In the genomic region with DNA sequence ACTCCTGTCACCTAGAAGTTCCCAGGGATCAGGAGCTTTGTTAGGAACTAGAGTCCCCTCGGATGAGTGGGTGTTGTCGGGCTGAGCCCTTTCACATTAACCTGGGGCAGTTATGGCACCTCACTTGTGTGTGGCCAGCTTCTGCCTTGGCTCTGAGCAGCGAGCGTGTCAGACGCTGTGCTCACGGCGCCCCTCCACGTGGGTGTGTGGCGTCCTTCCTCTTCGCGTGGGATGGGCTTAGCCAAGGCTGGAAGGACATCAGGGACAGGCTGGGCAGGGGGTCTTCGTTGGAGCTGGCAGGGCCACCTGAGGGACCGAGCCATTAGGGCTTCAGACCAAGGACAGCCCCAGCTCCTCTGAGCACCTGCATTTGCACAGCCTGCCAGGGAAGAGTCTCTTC, we compare ENCODE assay signal across 15 cellular contexts. TPM values are rescaled to one million over a fixed set of nuclear protein-coding genes. Genes with fewer than 3 reads are reported as not detected.
DNase-seq lines count a peak whose midpoint lies in the region; ATAC-seq, FAIRE-seq and TF ChIP-seq lines count a peak whose summit lies in the region.
"Had no signal": no experiment of that assay in that cellular context is flagged by ENCODE, and none has a peak within 500 bp of the region (broad histone marks: within the 10 kb centered on the region; RNA-seq: fewer than 3 reads in every experiment).

No MANE protein-coding gene starts in this region.

- H3K79me2 ChIP-seq in HepG2 (ENCODE audit: insufficient read depth, low read length) = peaks cover 44% of the 10 kb centered on the region
- peaks cover 87% of the 10 kb centered on the region for H3K79me2 ChIP-seq in osteoblast (ENCODE audit: insufficient read depth, low read length)

- in situ Hi-C loops in HepG2 (cut with HindIII; ENCODE audit: extremely low pct_ligation_motif_present, low pct_unique_long_range_greater_than_20kb) = no loop called here

- no peak for TF ChIP-seq POLR2A in HepG2 (IDR thresholded peaks at IDR 0.05; ENCODE audit: insufficient read depth in 1 of 2, low read depth in 2 of 2, low read length in 2 of 2)
- no peak for TF ChIP-seq POLR2A in right lobe of liver (IDR thresholded peaks at IDR 0.05)
- TF ChIP-seq POLR2A in esophagus muscularis mucosa (IDR thresholded peaks at IDR 0.05; ENCODE audit: low read depth) = no peak
- TF ChIP-seq POLR2A in uterus (IDR thresholded peaks at IDR 0.05) = no peak

- H3K4me2 ChIP-seq in HepG2 (ENCODE audit: low read depth, low read length) (no peak overlapping the region), osteoblast (ENCODE audit: insufficient read depth, low read length) (no peak overlapping the region)

- H3K4me1 ChIP-seq in HepG2 (ENCODE audit: insufficient read depth, low read length) = no peaks in the 10 kb centered on the region
- H3K4me1 ChIP-seq in right lobe of liver = no peaks in the 10 kb centered on the region
- H3K4me1 ChIP-seq in esophagus muscularis mucosa = peaks cover 57 to 85% (median 63%) of the 10 kb centered on the region in 4 donors
- peaks cover 40% of the 10 kb centered on the region for H3K4me1 ChIP-seq in osteoblast (ENCODE audit: insufficient read depth, low read length)
- H3K4me1 ChIP-seq in uterus = peaks cover 13 to 17% of the 10 kb centered on the region in 2 donors
- H3K4me1 ChIP-seq: colonic mucosa had no signal

- H3K27ac ChIP-seq in HepG2 (ENCODE audit: extremely low read length, insufficient read depth, low read length) (no peak overlapping the region), right lobe of liver (no peak overlapping the region), esophagus muscularis mucosa (replicated peaks in 1 of 4) (peak overlapping the region; percentile 82 to 90 (median 87)), osteoblast (ENCODE audit: low read depth, low read length) (peak overlapping the region; percentile 88), uterus (peak overlapping the region; percentile 77 to 89)

- no peak overlapping the region for H3K9ac ChIP-seq in HepG2 (ENCODE audit: insufficient read depth, low read depth, low read length)

- H3K4me3 ChIP-seq in HepG2 (replicated peaks in 1 of 3; ENCODE audit: insufficient read depth in 1 of 3, low read depth in 2 of 3, low read length in 3 of 3) (no peak overlapping the region), right lobe of liver (no peak overlapping the region), esophagus muscularis mucosa (no peak overlapping the region), osteoblast (ENCODE audit: insufficient read depth, low read length) (no peak overlapping the region), uterus (no peak overlapping the region)
- H3K4me3 ChIP-seq: colonic mucosa, K562 had no signal

- DNase-seq in HepG2 (ENCODE audit: low spot score) = no peak
- DNase-seq in right lobe of liver = no peak
- DNase-seq in esophagus muscularis mucosa (ENCODE audit: extremely low spot score) = no peak
- no peak for DNase-seq in osteoblast (ENCODE audit: insufficient read length, low spot score, missing footprints)
- no peak for DNase-seq in uterus
- no peak for DNase-seq in NCI-H1436 treated with DMSO at 0.1 percent for 48 hours (lab: John Stamatoyannopoulos, UW)
- DNase-seq in NCI-H748 treated with DMSO at 0.1 percent for 48 hours (lab: John Stamatoyannopoulos, UW) = no peak
- DNase-seq in KG1 (lab: John Stamatoyannopoulos, UW) = no peak
- DNase-seq: colonic mucosa, islet precursor cell, NCI-H1417 treated with DMSO at 0.1 percent for 48 hours, NCI-H446, small intestine had no signal

- POLR2A ChIA-PET in HepG2 (lab: Yijun Ruan, JAX) = no interaction called here

- intact Hi-C loops in HepG2 (cut with micrococcal nuclease; ENCODE audit: unreplicated experiment) (no loop called here), right lobe of liver (cut with DNase I) (no loop called here), esophagus muscularis mucosa (cut with DNase I) (no loop called here), uterus (cut with DNase I; ENCODE audit: low total_unique reads) (no loop called here)

- BruUV-seq in HepG2 (replicated peaks; lab: Mats Ljungman, UMichigan) = no TSS peak

- H3K36me3 ChIP-seq in HepG2 (replicated peaks in 1 of 2; ENCODE audit: control insufficient read depth in 1 of 2, insufficient read depth in 2 of 2, low read length in 2 of 2) = peaks cover 54 to 79% of the 10 kb centered on the region in 2 experiments; a peak in 4 of 5 replicates
- peaks cover 0 to 19% (median 9%) of the 10 kb centered on the region in 4 donors for H3K36me3 ChIP-seq in right lobe of liver
- peaks cover 11 to 63% (median 47%) of the 10 kb centered on the region in 4 donors for H3K36me3 ChIP-seq in esophagus muscularis mucosa
- H3K36me3 ChIP-seq in osteoblast (ENCODE audit: insufficient read depth, low read length) = peaks cover 49% of the 10 kb centered on the region
- no peaks in the 10 kb centered on the region for H3K36me3 ChIP-seq in uterus

- ATAC-seq in HepG2 (no peak), right lobe of liver (no peak)

- no peak for FAIRE-seq in HepG2 (lab: Jason Lieb, UNC)
- FAIRE-seq: K562, small intestine, urothelium cell line had no signal

- TF ChIP-seq EP300 in HepG2 (IDR thresholded peaks at IDR 0.05; ENCODE audit: low read depth in 2 of 2, low read length in 2 of 2) (no peak), HepG2 (CRISPR knock-in tag; IDR thresholded peaks at IDR 0.05; ENCODE audit: borderline replicate concordance) (no peak), esophagus muscularis mucosa (IDR thresholded peaks at IDR 0.05) (no peak)

- H2AFZ ChIP-seq in HepG2 (ENCODE audit: low read length) (no peak overlapping the region), osteoblast (ENCODE audit: low read length) (no peak overlapping the region)

- peaks cover 23% of the 10 kb centered on the region; the same call in 1 of the 2 replicates for H4K20me1 ChIP-seq in HepG2 (ENCODE audit: insufficient read depth, low read length)
- H4K20me1 ChIP-seq in osteoblast (ENCODE audit: insufficient read depth, low read length) = peaks cover 55% of the 10 kb centered on the region

- TF ChIP-seq CTCF in HepG2 (CRISPR knock-in tag; IDR thresholded peaks at IDR 0.05) = no peak
- TF ChIP-seq CTCF in right lobe of liver (IDR thresholded peaks at IDR 0.05) = no peak
- TF ChIP-seq CTCF in esophagus muscularis mucosa (IDR thresholded peaks at IDR 0.05) = no peak
- TF ChIP-seq CTCF in osteoblast (IDR thresholded peaks at IDR 0.05; ENCODE audit: extremely low read depth, low read depth, low read length) = no peak
- no peak for TF ChIP-seq CTCF in uterus (IDR thresholded peaks at IDR 0.05)

- CTCF ChIA-PET in HepG2 (lab: Yijun Ruan, JAX; ENCODE audit: low intra/inter-chr PET ratio, low total read pairs) = no interaction called here

- H3K9me3 ChIP-seq in HepG2 (ENCODE audit: low read length) = no peaks in the 10 kb centered on the region
- H3K9me3 ChIP-seq in right lobe of liver = no peaks in the 10 kb centered on the region
- H3K9me3 ChIP-seq in esophagus muscularis mucosa = no peaks in the 10 kb centered on the region
- H3K9me3 ChIP-seq in osteoblast (ENCODE audit: low read depth, low read length) = no peaks in the 10 kb centered on the region
- no peaks in the 10 kb centered on the region for H3K9me3 ChIP-seq in uterus
- H3K9me3 ChIP-seq: colonic mucosa had no signal

- no peak for TF ChIP-seq RAD21 in HepG2 (CRISPR knock-in tag; IDR thresholded peaks at IDR 0.05)

- H3K27me3 ChIP-seq in HepG2 (ENCODE audit: control insufficient read depth in 1 of 2, insufficient read depth in 2 of 2, low read length in 2 of 2) (no peaks in the 10 kb centered on the region; a peak in 1 of 5 replicates), right lobe of liver (no peaks in the 10 kb centered on the region), esophagus muscularis mucosa (no peaks in the 10 kb centered on the region), osteoblast (ENCODE audit: insufficient read depth, low read length) (no peaks in the 10 kb centered on the region), uterus (no peaks in the 10 kb centered on the region)
- H3K27me3 ChIP-seq: colonic mucosa had no signal

- WGBS in HepG2 (ENCODE audit: low lambda C conversion rate) = 100% methylated on average over 11 of the region's 13 CpGs
- WGBS in right lobe of liver (ENCODE audit: insufficient coverage, low coverage, low lambda C conversion rate, missing lambda C conversion rate) = no CpG with 5 or more reads among the region's 13 CpGs
- WGBS in esophagus muscularis mucosa = 76% methylated on average over 13 of the region's 13 CpGs

RNA-seq across cellular contexts. Expression of gene DOT1L, which starts 23.4 kb away (rescaled TPM):
- total RNA-seq in HepG2 (2016; rRNA removed; fragmentation: Illumina TruSeq; extraction: Trizol) (7.5 and 9.7 TPM in 2 replicates), right lobe of liver (10 to 100 TPM; 10.3 to 23.5 (median 14.9) TPM), esophagus muscularis mucosa (10 to 100 TPM; 10.8 to 13.2 (median 12.0) TPM), osteoblast (6.9 and 7.1 TPM in 2 replicates), uterus (10 to 100 TPM in 2 of 4 donors, 1 to 10 TPM in 2; 3.2 to 45.3 (median 10.0) TPM)
- total RNA-seq in HepG2 (2016; cell fraction: cytosol; rRNA removed; fragmentation: Illumina TruSeq; extraction: Trizol; ENCODE audit: low read depth) = 20.6 and 20.7 TPM in 2 replicates
- 6.4 and 8.2 TPM in 2 replicates for total RNA-seq in HepG2 (2016; cell fraction: insoluble cytoplasmic fraction; rRNA removed; fragmentation: Illumina TruSeq; extraction: Trizol)
- 12.0 and 15.8 TPM in 2 replicates for total RNA-seq in HepG2 (2016; cell fraction: membrane; rRNA removed; fragmentation: Illumina TruSeq; extraction: Trizol)
- 12.3 and 14.9 TPM in 2 replicates for total RNA-seq in HepG2 (2016; cell fraction: nucleus; rRNA removed; fragmentation: Illumina TruSeq; extraction: Trizol)
- polyA plus RNA-seq in HepG2 (2011; rRNA removed) = 14.6 and 17.9 TPM in 2 replicates
- 6.1 and 9.5 TPM in 2 replicates for polyA plus RNA-seq in HepG2 (2011; cell fraction: cytosol; rRNA removed)
- polyA plus RNA-seq in HepG2 (2011; cell fraction: nucleus; rRNA removed) = 138 and 210 TPM in 2 replicates
- 22.3 and 23.3 TPM in 2 replicates for polyA plus RNA-seq in HepG2 (2012)
- 2.5 and 3.3 TPM in 2 replicates for polyA plus RNA-seq in HepG2 (2016; cell fraction: cytosol; fragmentation: Illumina TruSeq; extraction: Trizol; ENCODE audit: low read depth)
- polyA plus RNA-seq in HepG2 (2016; cell fraction: insoluble cytoplasmic fraction; fragmentation: Illumina TruSeq; extraction: Trizol; ENCODE audit: low read depth) = 10.5 and 15.3 TPM in 2 replicates
- 7.1 TPM in 2 replicates for polyA plus RNA-seq in HepG2 (2016; cell fraction: membrane; fragmentation: Illumina TruSeq; extraction: Trizol; ENCODE audit: low read depth)
- 76.0 and 84.3 TPM in 2 replicates for polyA plus RNA-seq in HepG2 (2016; cell fraction: nucleus; fragmentation: Illumina TruSeq; extraction: Trizol; ENCODE audit: insufficient read depth, low read depth)
- polyA minus RNA-seq in HepG2 (2011; rRNA and poly(A)+ RNA removed; ENCODE audit: low replicate concordance) = 36.8 and 45.6 TPM in 2 replicates
- polyA minus RNA-seq in HepG2 (2011; cell fraction: cytosol; rRNA and poly(A)+ RNA removed) = 21.6 and 26.0 TPM in 2 replicates
- polyA minus RNA-seq in HepG2 (2011; cell fraction: nucleus; rRNA and poly(A)+ RNA removed) = 30.1 and 31.9 TPM in 2 replicates

RNA-seq across cellular contexts. Expression of gene AP3D1, which starts 35.8 kb away (rescaled TPM):
- total RNA-seq in HepG2 (2016; rRNA removed; fragmentation: Illumina TruSeq; extraction: Trizol) = 73.5 and 82.6 TPM in 2 replicates
- total RNA-seq in HepG2 (2016; cell fraction: cytosol; rRNA removed; fragmentation: Illumina TruSeq; extraction: Trizol; ENCODE audit: low read depth) = 30.1 and 33.5 TPM in 2 replicates
- 55.4 and 84.4 TPM in 2 replicates for total RNA-seq in HepG2 (2016; cell fraction: insoluble cytoplasmic fraction; rRNA removed; fragmentation: Illumina TruSeq; extraction: Trizol)
- 61.4 and 65.9 TPM in 2 replicates for total RNA-seq in HepG2 (2016; cell fraction: membrane; rRNA removed; fragmentation: Illumina TruSeq; extraction: Trizol)
- 44.7 and 54.3 TPM in 2 replicates for total RNA-seq in HepG2 (2016; cell fraction: nucleus; rRNA removed; fragmentation: Illumina TruSeq; extraction: Trizol)
- polyA plus RNA-seq in HepG2 (2011; rRNA removed) = 68.0 and 78.6 TPM in 2 replicates
- polyA plus RNA-seq in HepG2 (2011; cell fraction: cytosol; rRNA removed) = 50.1 and 66.2 TPM in 2 replicates
- polyA plus RNA-seq in HepG2 (2011; cell fraction: nucleus; rRNA removed) = 236 and 270 TPM in 2 replicates
- polyA plus RNA-seq in HepG2 (2012) = 61.5 and 82.7 TPM in 2 replicates
- polyA plus RNA-seq in HepG2 (2016; cell fraction: cytosol; fragmentation: Illumina TruSeq; extraction: Trizol; ENCODE audit: low read depth) = 11.6 and 13.9 TPM in 2 replicates
- 71.2 and 87.4 TPM in 2 replicates for polyA plus RNA-seq in HepG2 (2016; cell fraction: insoluble cytoplasmic fraction; fragmentation: Illumina TruSeq; extraction: Trizol; ENCODE audit: low read depth)
- polyA plus RNA-seq in HepG2 (2016; cell fraction: membrane; fragmentation: Illumina TruSeq; extraction: Trizol; ENCODE audit: low read depth) = 38.5 and 41.5 TPM in 2 replicates
- polyA plus RNA-seq in HepG2 (2016; cell fraction: nucleus; fragmentation: Illumina TruSeq; extraction: Trizol; ENCODE audit: insufficient read depth, low read depth) = 139 and 143 TPM in 2 replicates
- polyA minus RNA-seq in HepG2 (2011; rRNA and poly(A)+ RNA removed; ENCODE audit: low replicate concordance) = 72.3 and 142 TPM in 2 replicates
- 54.0 and 70.6 TPM in 2 replicates for polyA minus RNA-seq in HepG2 (2011; cell fraction: cytosol; rRNA and poly(A)+ RNA removed)
- 44.3 and 51.8 TPM in 2 replicates for polyA minus RNA-seq in HepG2 (2011; cell fraction: nucleus; rRNA and poly(A)+ RNA removed)
- total RNA-seq in right lobe of liver = 10 to 100 TPM; 55.5 to 99.0 (median 65.5) TPM
- total RNA-seq in esophagus muscularis mucosa = 100 to 1,000 TPM in 2 of 4 donors, 10 to 100 TPM in 2; 76.0 to 156 (median 93.7) TPM
- total RNA-seq in osteoblast = 119 and 121 TPM in 2 replicates
- total RNA-seq in uterus = 10 to 100 TPM; 33.8 to 97.5 (median 49.8) TPM

RNA-seq across cellular contexts. Expression of gene PLEKHJ1, which starts 49.0 kb away (rescaled TPM):
- total RNA-seq in HepG2 (2016; rRNA removed; fragmentation: Illumina TruSeq; extraction: Trizol) = 108 and 130 TPM in 2 replicates
- total RNA-seq in HepG2 (2016; cell fraction: cytosol; rRNA removed; fragmentation: Illumina TruSeq; extraction: Trizol; ENCODE audit: low read depth) = 129 and 146 TPM in 2 replicates
- 99.2 and 143 TPM in 2 replicates for total RNA-seq in HepG2 (2016; cell fraction: insoluble cytoplasmic fraction; rRNA removed; fragmentation: Illumina TruSeq; extraction: Trizol)
- total RNA-seq in HepG2 (2016; cell fraction: membrane; rRNA removed; fragmentation: Illumina TruSeq; extraction: Trizol) = 198 and 217 TPM in 2 replicates
- 72.7 and 85.2 TPM in 2 replicates for total RNA-seq in HepG2 (2016; cell fraction: nucleus; rRNA removed; fragmentation: Illumina TruSeq; extraction: Trizol)
- 70.5 and 89.7 TPM in 2 replicates for polyA plus RNA-seq in HepG2 (2011; rRNA removed)
- polyA plus RNA-seq in HepG2 (2011; cell fraction: cytosol; rRNA removed) = 94.0 and 125 TPM in 2 replicates
- 130 and 144 TPM in 2 replicates for polyA plus RNA-seq in HepG2 (2011; cell fraction: nucleus; rRNA removed)
- 41.8 and 57.9 TPM in 2 replicates for polyA plus RNA-seq in HepG2 (2012)
- polyA plus RNA-seq in HepG2 (2016; cell fraction: cytosol; fragmentation: Illumina TruSeq; extraction: Trizol; ENCODE audit: low read depth) = 147 and 176 TPM in 2 replicates
- 97.4 and 103 TPM in 2 replicates for polyA plus RNA-seq in HepG2 (2016; cell fraction: insoluble cytoplasmic fraction; fragmentation: Illumina TruSeq; extraction: Trizol; ENCODE audit: low read depth)
- 170 and 175 TPM in 2 replicates for polyA plus RNA-seq in HepG2 (2016; cell fraction: membrane; fragmentation: Illumina TruSeq; extraction: Trizol; ENCODE audit: low read depth)
- 156 and 163 TPM in 2 replicates for polyA plus RNA-seq in HepG2 (2016; cell fraction: nucleus; fragmentation: Illumina TruSeq; extraction: Trizol; ENCODE audit: insufficient read depth, low read depth)
- polyA minus RNA-seq in HepG2 (2011; rRNA and poly(A)+ RNA removed; ENCODE audit: low replicate concordance) = 33.4 and 58.0 TPM in 2 replicates
- polyA minus RNA-seq in HepG2 (2011; cell fraction: cytosol; rRNA and poly(A)+ RNA removed) = 18.1 and 22.7 TPM in 2 replicates
- polyA minus RNA-seq in HepG2 (2011; cell fraction: nucleus; rRNA and poly(A)+ RNA removed) = 23.2 and 28.0 TPM in 2 replicates
- total RNA-seq in right lobe of liver = 10 to 100 TPM; 24.4 to 49.3 (median 28.6) TPM
- total RNA-seq in esophagus muscularis mucosa = 10 to 100 TPM; 41.9 to 69.8 (median 55.3) TPM
- total RNA-seq in osteoblast = 32.1 and 43.4 TPM in 2 replicates
- total RNA-seq in uterus = 10 to 100 TPM in 3 of 4 donors, 1 to 10 TPM in 1; 5.9 to 56.7 (median 30.1) TPM

RNA-seq across cellular contexts. Expression of gene SF3A2, which starts 49.5 kb away (rescaled TPM):
- total RNA-seq in HepG2 (2016; rRNA removed; fragmentation: Illumina TruSeq; extraction: Trizol) (8.8 and 10.1 TPM in 2 replicates), right lobe of liver (10 to 100 TPM; 14.0 to 22.1 (median 19.1) TPM), esophagus muscularis mucosa (10 to 100 TPM; 29.5 to 56.9 (median 35.3) TPM), osteoblast (27.1 and 27.9 TPM in 2 replicates), uterus (100 to 1,000 TPM in 1 of 4 donors, 10 to 100 TPM in 3; 33.2 to 107 (median 50.6) TPM)
- total RNA-seq in HepG2 (2016; cell fraction: cytosol; rRNA removed; fragmentation: Illumina TruSeq; extraction: Trizol; ENCODE audit: low read depth) = 11.7 and 13.9 TPM in 2 replicates
- 8.6 and 13.2 TPM in 2 replicates for total RNA-seq in HepG2 (2016; cell fraction: insoluble cytoplasmic fraction; rRNA removed; fragmentation: Illumina TruSeq; extraction: Trizol)
- 13.1 and 15.2 TPM in 2 replicates for total RNA-seq in HepG2 (2016; cell fraction: membrane; rRNA removed; fragmentation: Illumina TruSeq; extraction: Trizol)
- 16.1 and 17.8 TPM in 2 replicates for total RNA-seq in HepG2 (2016; cell fraction: nucleus; rRNA removed; fragmentation: Illumina TruSeq; extraction: Trizol)
- 7.9 and 8.6 TPM in 2 replicates for polyA plus RNA-seq in HepG2 (2011; rRNA removed)
- 6.1 and 7.3 TPM in 2 replicates for polyA plus RNA-seq in HepG2 (2011; cell fraction: cytosol; rRNA removed)
- 34.7 and 47.7 TPM in 2 replicates for polyA plus RNA-seq in HepG2 (2011; cell fraction: nucleus; rRNA removed)
- polyA plus RNA-seq in HepG2 (2012) = 34.0 and 34.2 TPM in 2 replicates
- 12.1 and 13.8 TPM in 2 replicates for polyA plus RNA-seq in HepG2 (2016; cell fraction: cytosol; fragmentation: Illumina TruSeq; extraction: Trizol; ENCODE audit: low read depth)
- 18.7 and 31.5 TPM in 2 replicates for polyA plus RNA-seq in HepG2 (2016; cell fraction: insoluble cytoplasmic fraction; fragmentation: Illumina TruSeq; extraction: Trizol; ENCODE audit: low read depth)
- 17.7 and 21.0 TPM in 2 replicates for polyA plus RNA-seq in HepG2 (2016; cell fraction: membrane; fragmentation: Illumina TruSeq; extraction: Trizol; ENCODE audit: low read depth)
- 46.1 and 47.0 TPM in 2 replicates for polyA plus RNA-seq in HepG2 (2016; cell fraction: nucleus; fragmentation: Illumina TruSeq; extraction: Trizol; ENCODE audit: insufficient read depth, low read depth)
- 20.0 and 24.2 TPM in 2 replicates for polyA minus RNA-seq in HepG2 (2011; rRNA and poly(A)+ RNA removed; ENCODE audit: low replicate concordance)
- 16.0 and 20.6 TPM in 2 replicates for polyA minus RNA-seq in HepG2 (2011; cell fraction: cytosol; rRNA and poly(A)+ RNA removed)
- 34.1 and 34.2 TPM in 2 replicates for polyA minus RNA-seq in HepG2 (2011; cell fraction: nucleus; rRNA and poly(A)+ RNA removed)

Comparison
In these comparisons a context has a peak if more than half of its experiments do, and no peak if none do; other contexts are left out.
1. H3K27ac ChIP-seq: peak in esophagus muscularis mucosa (4 of 4), osteoblast (single experiment) and uterus (2 of 2); none in HepG2 (single experiment) and right lobe of liver (0 of 3).